18 cellular contexts compared by ENCODE assay signal in the genomic region with DNA sequence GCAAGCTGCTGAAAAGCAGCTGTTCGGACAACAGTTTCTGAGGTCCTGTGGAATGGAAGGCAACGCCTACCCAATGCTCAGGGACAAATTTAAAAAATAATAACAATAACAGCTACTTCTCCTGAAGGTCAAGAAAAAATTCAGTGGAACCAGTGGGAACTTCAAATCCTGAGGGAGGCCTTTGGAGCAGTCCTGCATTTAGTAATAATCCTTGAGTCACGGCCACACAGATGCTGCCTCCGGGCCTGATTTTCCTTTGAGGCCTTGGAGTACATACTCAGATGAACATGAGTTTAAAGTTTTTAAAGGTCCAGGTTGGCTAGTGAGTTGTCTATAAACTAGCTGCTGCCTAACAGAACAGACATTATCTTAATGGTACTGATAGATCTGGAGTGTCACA.
DNase-seq lines count a peak whose midpoint lies in the region; ATAC-seq and TF ChIP-seq lines count a peak whose summit lies in the region.
"Had no signal": no experiment of that assay in that cellular context is flagged by ENCODE, and none has a peak within 500 bp of the region (broad histone marks: within the 10 kb centered on the region; RNA-seq: fewer than 3 reads in every experiment).

No MANE protein-coding gene starts in this region.

- H3K4me3 ChIP-seq in heart left ventricle (no peak overlapping the region), right atrium auricular region (no peak overlapping the region), smooth muscle cell (no peak overlapping the region)
- H3K4me3 ChIP-seq: BLaER1, GM23248 had no signal

- H3K27ac ChIP-seq in heart left ventricle (peak overlapping the region in 4 of 12 donors; percentile 3 to 39 (median 17)), right atrium auricular region (no peak overlapping the region), smooth muscle cell (ENCODE audit: low read depth) (no peak overlapping the region)
- H3K27ac ChIP-seq: BLaER1, C4-2B, GM23248 had no signal

- H3F3A ChIP-seq in smooth muscle cell (ENCODE audit: low read depth), result no peaks in the 10 kb centered on the region

- H2AFZ ChIP-seq in smooth muscle cell (ENCODE audit: low read depth), result peak overlapping the region; percentile 40
- H2AFZ ChIP-seq: GM23248 had no signal

- peaks cover 0 to 8% (median 0%) of the 10 kb centered on the region in 12 donors for H3K4me1 ChIP-seq in heart left ventricle
- H3K4me1 ChIP-seq in right atrium auricular region, result no peaks in the 10 kb centered on the region
- H3K4me1 ChIP-seq in smooth muscle cell (ENCODE audit: low read depth), result no peaks in the 10 kb centered on the region
- H3K4me1 ChIP-seq: BLaER1, Caco-2 had no signal

- no peaks in the 10 kb centered on the region for H3K79me2 ChIP-seq in smooth muscle cell (ENCODE audit: low read depth)

- H3K9me3 ChIP-seq in heart left ventricle (peaks cover 0 to 7% (median 0%) of the 10 kb centered on the region in 12 donors), right atrium auricular region (peaks cover 0 to under 1% of the 10 kb centered on the region in 2 donors), smooth muscle cell (replicated peaks; ENCODE audit: low read depth) (peaks cover 3% of the 10 kb centered on the region)
- H3K9me3 ChIP-seq: BLaER1, Caco-2 had no signal

- TF ChIP-seq CTCF in heart left ventricle (IDR thresholded peaks at IDR 0.05), result no peak
- no peak for TF ChIP-seq CTCF in right atrium auricular region (IDR thresholded peaks at IDR 0.05)
- no peak for TF ChIP-seq CTCF in smooth muscle cell (IDR thresholded peaks at IDR 0.05; ENCODE audit: borderline replicate concordance, insufficient read depth, poor library complexity, severe bottlenecking)

- TF ChIP-seq POLR2A in heart left ventricle (IDR thresholded peaks at IDR 0.05), result no peak

- H3K27me3 ChIP-seq in heart left ventricle (no peaks in the 10 kb centered on the region), right atrium auricular region (no peaks in the 10 kb centered on the region), smooth muscle cell (ENCODE audit: low read depth) (no peaks in the 10 kb centered on the region)
- H3K27me3 ChIP-seq: BLaER1 had no signal

- H3K4me2 ChIP-seq in smooth muscle cell, result no peak overlapping the region
- H3K4me2 ChIP-seq: BLaER1 had no signal

- no peaks in the 10 kb centered on the region for H4K20me1 ChIP-seq in smooth muscle cell (ENCODE audit: low read depth)
- H4K20me1 ChIP-seq: BLaER1 had no signal

- no peak overlapping the region for H3K9ac ChIP-seq in smooth muscle cell (ENCODE audit: low read depth)
- H3K9ac ChIP-seq: BLaER1, GM23248 had no signal

- ATAC-seq in heart left ventricle (peak in 3 of 4 donors; percentile 57 to 79 (median 66)), left ventricle myocardium superior (peak; percentile 72), HG03025 (IDR thresholded peaks at IDR 0.05; ENCODE audit: low FRiP score, unreplicated experiment) (no peak)
- ATAC-seq in stimulated activated naive CD8-positive, alpha-beta T cell treated with anti-CD3 and anti-CD28 coated beads, Interleukin-15, Interleukin-2, amounts not matched to agents 100 U/mL and 50 U/mL, for 24 hours, result no peak
- ATAC-seq: CD8-positive, alpha-beta T cell; HCT116 had no signal

- intact Hi-C loops in heart left ventricle (cut with DNase I) (no loop called here), left ventricle myocardium superior (cut with micrococcal nuclease) (no loop called here)

- WGBS in heart left ventricle, 4 donors, result 68 to 81% (median 75%) methylated on average over 4 of the region's 4 CpGs
- 54% methylated on average over 4 of the region's 4 CpGs for WGBS in smooth muscle cell (ENCODE audit: low lambda C conversion rate)

- peak in 1 of 5 donors; percentile 30 for DNase-seq in heart left ventricle
- DNase-seq in right atrium auricular region (ENCODE audit: low spot score), result no peak
- DNase-seq in RPMI7951 (ENCODE audit: low read depth), result peak; percentile 68
- no peak for DNase-seq in left ventricle myocardium superior
- DNase-seq in smooth muscle cell (lab: John Stamatoyannopoulos, UW; ENCODE audit: unreplicated experiment), result no peak
- no peak for DNase-seq in stimulated activated naive CD8-positive, alpha-beta T cell treated with anti-CD3 and anti-CD28 coated beads, Interleukin-15, Interleukin-2, amounts not matched to agents 100 U/mL and 50 U/mL, for 24 hours
- no peak for DNase-seq in activated naive CD4-positive, alpha-beta T cell treated with anti-CD3 and anti-CD28 coated beads, Interleukin-2, amount 50 U/mL, for 16 hours
- DNase-seq: Caco-2; CD4-positive, CD25-positive, alpha-beta regulatory T cell; CD8-positive, alpha-beta T cell; DMS153; DND-41; GM23248; H7 had no signal

- H3K36me3 ChIP-seq in heart left ventricle (no peaks in the 10 kb centered on the region), right atrium auricular region (no peaks in the 10 kb centered on the region), smooth muscle cell (ENCODE audit: low read depth) (no peaks in the 10 kb centered on the region)
- H3K36me3 ChIP-seq: BLaER1 had no signal

Comparison
In these comparisons a context has a peak if more than half of its experiments do, and no peak if none do; other contexts are left out.
1. ATAC-seq: peak in heart left ventricle (3 of 4) and left ventricle myocardium superior (single experiment); none in HG03025 (single experiment) and stimulated activated naive CD8-positive, alpha-beta T cell treated with anti-CD3 and anti-CD28 coated beads, Interleukin-15, Interleukin-2, amounts not matched to agents 100 U/mL and 50 U/mL, for 24 hours (single experiment).